9 cellular contexts compared by ENCODE assay signal in genomic region chr13:23433171-23434153, GRCh38. TPM values are rescaled to one million over a fixed set of nuclear protein-coding genes. Genes with fewer than 3 reads are reported as not detected.
DNase-seq lines count a peak whose midpoint lies in the region; ATAC-seq and TF ChIP-seq lines count a peak whose summit lies in the region.
"Had no signal": no experiment of that assay in that cellular context is flagged by ENCODE, and none has a peak within 500 bp of the region (broad histone marks: within the 10 kb centered on the region; RNA-seq: fewer than 3 reads in every experiment).

Gene SACS, minus strand, starts transcription at chr13:23433702. Its CDS starts 22,463 bp downstream, at chr13:23411239.

- H3K4me1 ChIP-seq in left lung, result no peaks in the 10 kb centered on the region

- H3K9me3 ChIP-seq in left lung, result no peaks in the 10 kb centered on the region

- DNase-seq in NCI-H2029 (lab: John Stamatoyannopoulos, UW) (peak; percentile 4), NCI-H2029 treated with DMSO at 0.1 percent for 48 hours (lab: John Stamatoyannopoulos, UW) (no peak), NCI-H82 treated with DMSO at 0.1 percent for 48 hours (lab: John Stamatoyannopoulos, UW; ENCODE audit: unreplicated experiment) (peak; percentile 58), dorsolateral prefrontal cortex (peak in 9 of 10 donors; percentile 39 to 74 (median 52)), left lung (no peak), COLO829 (ENCODE audit: low spot score) (no peak)
- no peak for DNase-seq in stimulated activated CD4-positive, alpha-beta T cell treated with anti-CD3 and anti-CD28 coated beads, Interleukin-1b, Interleukin-23, amount 100 ng/mL, for 48 hours
- DNase-seq: CD4-positive, CD25-positive, alpha-beta regulatory T cell had no signal

- H3K27me3 ChIP-seq in dorsolateral prefrontal cortex, result no peaks in the 10 kb centered on the region
- peaks cover 0 to 25% of the 10 kb centered on the region in 2 donors for H3K27me3 ChIP-seq in left lung

- ATAC-seq in left lung, result peak; percentile 64

- H3K36me3 ChIP-seq in left lung, result no peaks in the 10 kb centered on the region

- H3K27ac ChIP-seq in dorsolateral prefrontal cortex, result peak within 1 kb of the TSS in 56 of 59 donors; percentile 7 to 91 (median 80)
- no peak within 1 kb of the TSS for H3K27ac ChIP-seq in left lung

- TF ChIP-seq CTCF in dorsolateral prefrontal cortex (IDR thresholded peaks at IDR 0.05 in 54 of 56, conservative IDR thresholded peaks at IDR 0.05 in 2 of 56; ENCODE audit: low read depth in 1 of 56, partially characterized antibody in 56 of 56), result peak in 7 of 56 donors; percentile 5 to 19 (median 11)
- TF ChIP-seq CTCF in left lung (IDR thresholded peaks at IDR 0.05), result no peak
- TF ChIP-seq CTCF in subcutaneous adipose tissue (IDR thresholded peaks at IDR 0.05; ENCODE audit: low read depth), result no peak

- intact Hi-C loops in dorsolateral prefrontal cortex (cut with DNase I) (loop anchor here (2.0 to 5.0 kb wide), 3 partner anchors 56 to 111 kb away; no protein-coding TSS in a partner anchor), left lung (cut with DNase I) (no loop called here)

- H3K4me3 ChIP-seq in dorsolateral prefrontal cortex (peak within 1 kb of the TSS; percentile 61 to 90 (median 79)), left lung (peak within 1 kb of the TSS; percentile 17 to 42)

RNA-seq across cellular contexts. Expression of gene SACS, which starts in this region (rescaled TPM):
- total RNA-seq in dorsolateral prefrontal cortex, result 10 to 100 TPM; 45.4 to 95.1 (median 74.8) TPM
- 10 to 100 TPM; 10.9 to 11.5 TPM for total RNA-seq in left lung
- 10 to 100 TPM; 16.6 to 25.0 (median 19.9) TPM for total RNA-seq in subcutaneous adipose tissue

Comparison
In these comparisons a context has a peak if more than half of its experiments do, and no peak if none do; other contexts are left out.
1. DNase-seq: peak in NCI-H2029 (single experiment), NCI-H82 treated with DMSO at 0.1 percent for 48 hours (single experiment) and dorsolateral prefrontal cortex (9 of 10); none in NCI-H2029 treated with DMSO at 0.1 percent for 48 hours (single experiment), left lung (0 of 2), stimulated activated CD4-positive, alpha-beta T cell treated with anti-CD3 and anti-CD28 coated beads, Interleukin-1b, Interleukin-23, amount 100 ng/mL, for 48 hours (single experiment) and COLO829 (single experiment).
2. H3K27ac ChIP-seq: peak in dorsolateral prefrontal cortex (56 of 59); none in left lung (0 of 2).
3. intact Hi-C loops: an anchor here in dorsolateral prefrontal cortex (2.0 to 5.0 kb wide); none called in left lung.